ENCODE assay signal across 14 cellular contexts in the genomic region with DNA sequence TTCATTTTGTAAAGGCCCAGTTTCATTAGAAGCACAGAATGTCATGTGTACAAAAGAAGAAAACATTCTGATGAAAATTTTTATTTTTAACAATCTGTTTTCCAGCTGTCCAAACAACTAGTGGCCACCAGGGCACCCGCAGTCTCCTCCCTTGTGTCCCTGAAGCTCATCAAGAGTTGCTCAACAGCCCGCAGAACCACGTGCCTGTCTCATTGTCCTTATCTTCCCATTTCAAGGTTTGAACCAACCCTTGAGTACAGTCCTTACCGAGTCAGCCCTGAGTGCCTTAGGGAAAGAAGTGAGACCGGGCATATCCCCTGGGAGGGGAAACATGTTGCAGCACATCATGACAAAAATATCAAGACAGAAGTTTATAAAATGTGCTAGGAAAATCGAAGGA. TPM values are rescaled to one million over a fixed set of nuclear protein-coding genes. Genes with fewer than 3 reads are reported as not detected.
A peak's percentile ranks its signal among the peaks of the same experiment; 100 is the strongest.
DNase-seq lines count a peak whose midpoint lies in the region; ATAC-seq and TF ChIP-seq lines count a peak whose summit lies in the region.
"Had no signal": no experiment of that assay in that cellular context is flagged by ENCODE, and none has a peak within 500 bp of the region (broad histone marks: within the 10 kb centered on the region; RNA-seq: fewer than 3 reads in every experiment).

No MANE protein-coding gene starts in this region.

- intact Hi-C loops in heart left ventricle (cut with DNase I) = loop anchor here in 7 of 10 donors (10.0 kb wide), 3 partner anchors 138 to 1468 kb away; a partner anchor contains a TSS
- intact Hi-C loops in cardiac septum (cut with DNase I) = no loop called here
- intact Hi-C loops in left ventricle myocardium superior (cut with micrococcal nuclease) = no loop called here

- ATAC-seq in heart left ventricle (peak; percentile 42 to 70 (median 66)), left ventricle myocardium superior (peak; percentile 89), GM19467 (IDR thresholded peaks at IDR 0.05; ENCODE audit: unreplicated experiment) (no peak), GM21619 (IDR thresholded peaks at IDR 0.05; ENCODE audit: unreplicated experiment) (no peak), HG02973 (IDR thresholded peaks at IDR 0.05; ENCODE audit: unreplicated experiment) (no peak)

- no peaks in the 10 kb centered on the region for H3K36me3 ChIP-seq in heart left ventricle
- H3K36me3 ChIP-seq: upper lobe of left lung had no signal

- peak in 4 of 5 donors; percentile 20 to 69 (median 36) for DNase-seq in heart left ventricle
- DNase-seq in cardiac septum (ENCODE audit: low spot score) = no peak
- peak; percentile 32 for DNase-seq in SKM-1 treated with dmso at 0.1 percent for 144 hours (lab: John Stamatoyannopoulos, UW; ENCODE audit: unreplicated experiment)
- peak; percentile 63 for DNase-seq in left ventricle myocardium superior
- no peak for DNase-seq in NCI-H1436 treated with DMSO at 0.1 percent for 48 hours (lab: John Stamatoyannopoulos, UW)
- DNase-seq: CD4-positive, CD25-positive, alpha-beta regulatory T cell; kidney glomerular epithelial cell; NCI-H345; T1000; upper lobe of left lung had no signal

- H3K4me1 ChIP-seq in heart left ventricle = peaks cover 0 to 6% (median 0%) of the 10 kb centered on the region in 12 donors
- H3K4me1 ChIP-seq: parathyroid adenoma had no signal

- 32 to 59% (median 44%) methylated on average over 6 of the region's 6 CpGs for WGBS in heart left ventricle, 4 donors

- H3K27ac ChIP-seq in heart left ventricle = no peak overlapping the region
- H3K27ac ChIP-seq: parathyroid adenoma, upper lobe of left lung had no signal

- peaks cover 0 to 39% (median 3%) of the 10 kb centered on the region in 9 donors for H3K27me3 ChIP-seq in heart left ventricle

- TF ChIP-seq CTCF in heart left ventricle (IDR thresholded peaks at IDR 0.05) = peak in 2 of 12 donors; percentile 8 to 12

- no peak overlapping the region for H3K4me3 ChIP-seq in heart left ventricle
- H3K4me3 ChIP-seq: upper lobe of left lung had no signal

- H3K9me3 ChIP-seq in heart left ventricle = no peaks in the 10 kb centered on the region
- H3K9me3 ChIP-seq: upper lobe of left lung had no signal

- no peak for TF ChIP-seq POLR2A in heart left ventricle (IDR thresholded peaks at IDR 0.05)

RNA-seq across cellular contexts. Expression of a gene that starts 15.9 kb away (rescaled TPM):
- total RNA-seq in heart left ventricle (1 to 10 TPM; 4.0 to 9.8 (median 6.3) TPM), cardiac septum (6.0 TPM), left ventricle myocardium superior (6.3 TPM)
- polyA plus RNA-seq in heart left ventricle = 1 to 10 TPM; 5.9 to 6.7 TPM

Comparison
In these comparisons a context has a peak if more than half of its experiments do, and no peak if none do; other contexts are left out.
1. DNase-seq: peak in heart left ventricle (4 of 5), SKM-1 treated with dmso at 0.1 percent for 144 hours (single experiment) and left ventricle myocardium superior (single experiment); none in cardiac septum (single experiment) and NCI-H1436 treated with DMSO at 0.1 percent for 48 hours (single experiment).
2. intact Hi-C loops: an anchor here in heart left ventricle (10.0 kb wide); none called in cardiac septum and left ventricle myocardium superior.
3. ATAC-seq: peak in heart left ventricle (4 of 4) and left ventricle myocardium superior (single experiment); none in GM19467 (single experiment), GM21619 (single experiment) and HG02973 (single experiment).